In the genomic region with DNA sequence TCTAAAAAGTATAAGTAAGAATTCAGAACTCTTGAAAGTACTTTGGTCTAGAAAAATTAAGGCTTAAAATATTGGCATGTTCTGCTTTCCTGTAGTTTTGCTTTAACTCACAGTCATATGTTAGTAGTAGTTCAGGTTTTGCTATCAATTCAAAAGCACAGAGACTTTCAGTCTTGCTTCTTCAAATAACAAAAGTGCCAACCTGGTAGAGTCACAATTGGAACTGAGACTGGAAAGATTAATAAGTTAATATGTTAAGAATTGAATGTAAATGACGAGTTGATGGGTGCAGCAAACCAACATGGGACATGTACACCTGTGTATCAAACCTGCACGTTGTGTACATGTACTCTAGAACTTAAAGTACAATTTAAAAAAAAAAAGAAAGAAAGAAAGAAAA, we compare ENCODE assay signal across 16 cellular contexts.
A peak's percentile ranks its signal among the peaks of the same experiment; 100 is the strongest.
DNase-seq lines count a peak whose midpoint lies in the region; ATAC-seq and TF ChIP-seq lines count a peak whose summit lies in the region.
"Had no signal": no experiment of that assay in that cellular context is flagged by ENCODE, and none has a peak within 500 bp of the region (broad histone marks: within the 10 kb centered on the region; RNA-seq: fewer than 3 reads in every experiment).

No MANE protein-coding gene starts in this region.

- H3K27me3 ChIP-seq in OCI-LY3 (ENCODE audit: low read depth, low read length): no peaks in the 10 kb centered on the region
- H3K27me3 ChIP-seq: BLaER1 treated with 17β-estradiol and CSF1 and Interleukin-3, amounts not matched to agents 10 nM and 100 nM had no signal

- H2AFZ ChIP-seq in OCI-LY3 (ENCODE audit: low read depth, low read length): no peak overlapping the region

- H3K4me3 ChIP-seq in OCI-LY3 (ENCODE audit: low read length): no peak overlapping the region
- H3K4me3 ChIP-seq: A549; BLaER1 treated with 17β-estradiol and CSF1 and Interleukin-3, amounts not matched to agents 10 nM and 100 nM had no signal

- H3K36me3 ChIP-seq in OCI-LY3 (replicated peaks; ENCODE audit: low read depth, low read length): no peaks in the 10 kb centered on the region
- H3K36me3 ChIP-seq: BLaER1 treated with 17β-estradiol and CSF1 and Interleukin-3, amounts not matched to agents 10 nM and 100 nM had no signal

- H3K9me3 ChIP-seq in OCI-LY3 (ENCODE audit: insufficient read depth, low read length): no peaks in the 10 kb centered on the region
- H3K9me3 ChIP-seq: A549; BLaER1 treated with 17β-estradiol and CSF1 and Interleukin-3, amounts not matched to agents 10 nM and 100 nM; Caco-2 had no signal

- DNase-seq in kidney tubule cell (ENCODE audit: low spot score): peak; percentile 49
- DNase-seq in renal cortical epithelial cell (ENCODE audit: low read depth): peak; percentile 10
- no peak for DNase-seq in GM20000 (ENCODE audit: low spot score)
- DNase-seq: AML-193; Caco-2; Calu3; CD4-positive, alpha-beta T cell; CD8-positive, alpha-beta T cell; DMS79 treated with DMSO at 0.1 percent for 48 hours; GF-D8 had no signal

- H3K4me2 ChIP-seq in OCI-LY3 (ENCODE audit: low read length): peak overlapping the region; percentile 22; the same call in 1 of the 2 replicates
- H3K4me2 ChIP-seq: A549; BLaER1 treated with 17β-estradiol and CSF1 and Interleukin-3, amounts not matched to agents 10 nM and 100 nM had no signal

- no peaks in the 10 kb centered on the region for H3K79me2 ChIP-seq in OCI-LY3 (ENCODE audit: low read length)

- TF ChIP-seq CTCF in OCI-LY3 (IDR thresholded peaks at IDR 0.05; ENCODE audit: low read depth, low read length) (no peak), GM20000 (IDR thresholded peaks at IDR 0.05; ENCODE audit: extremely low read depth, missing control alignments) (no peak)

- no peak for ATAC-seq in esophagus mucosa
- ATAC-seq: A549; CD8-positive, alpha-beta T cell had no signal

- no peaks in the 10 kb centered on the region for H4K20me1 ChIP-seq in OCI-LY3 (ENCODE audit: insufficient read depth, low read length)
- H4K20me1 ChIP-seq: BLaER1 treated with 17β-estradiol and CSF1 and Interleukin-3, amounts not matched to agents 10 nM and 100 nM had no signal

- H3K4me1 ChIP-seq in OCI-LY3 (ENCODE audit: low read length): peaks cover 20% of the 10 kb centered on the region; the same call in 1 of the 2 replicates
- H3K4me1 ChIP-seq: A549, Caco-2 had no signal

- no peak overlapping the region for H3K9ac ChIP-seq in OCI-LY3 (ENCODE audit: low read length)
- H3K9ac ChIP-seq: BLaER1 treated with 17β-estradiol and CSF1 and Interleukin-3, amounts not matched to agents 10 nM and 100 nM had no signal

- peak overlapping the region; percentile 66 for H3K27ac ChIP-seq in OCI-LY3 (ENCODE audit: low read length)
- H3K27ac ChIP-seq: 22Rv1; A549; BLaER1 treated with 17β-estradiol and CSF1 and Interleukin-3, amounts not matched to agents 10 nM and 100 nM; C4-2B had no signal
